Comparison of ENCODE assay signal across 20 cellular contexts in the genomic region with DNA sequence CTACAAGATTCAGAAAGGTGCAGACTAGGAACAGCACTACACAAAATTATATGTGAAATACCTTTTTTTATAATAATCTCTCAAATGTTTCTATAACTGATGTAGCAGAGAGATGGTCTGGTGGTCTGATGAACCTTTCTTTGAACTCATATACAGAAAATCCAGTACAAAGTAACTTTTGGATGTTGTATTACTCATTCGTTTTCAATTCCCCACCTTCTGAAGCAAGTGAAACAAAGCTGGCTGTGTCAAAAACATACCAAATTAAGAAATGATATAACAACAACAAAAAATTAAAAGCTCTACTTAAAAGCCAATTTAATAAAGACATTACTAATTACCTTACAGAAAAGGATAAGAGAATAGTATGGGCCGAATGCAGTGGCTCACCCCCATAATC. TPM values are rescaled to one million over a fixed set of nuclear protein-coding genes. Genes with fewer than 3 reads are reported as not detected.
A peak's percentile ranks its signal among the peaks of the same experiment; 100 is the strongest.
DNase-seq lines count a peak whose midpoint lies in the region; ATAC-seq, FAIRE-seq and TF ChIP-seq lines count a peak whose summit lies in the region.
"Had no signal": no experiment of that assay in that cellular context is flagged by ENCODE, and none has a peak within 500 bp of the region (broad histone marks: within the 10 kb centered on the region; RNA-seq: fewer than 3 reads in every experiment).

No MANE protein-coding gene starts in this region.

- ATAC-seq in GM18511 (IDR thresholded peaks at IDR 0.05; ENCODE audit: unreplicated experiment) (peak; percentile 54), HG02610 (IDR thresholded peaks at IDR 0.05; ENCODE audit: unreplicated experiment) (peak; percentile 62), GM12878 (peak; percentile 74)

- no peaks in the 10 kb centered on the region for H3K9me3 ChIP-seq in GM12878 (replicated peaks; ENCODE audit: control insufficient read depth, insufficient read depth, low read length)
- H3K9me3 ChIP-seq in breast epithelium = no peaks in the 10 kb centered on the region
- no peaks in the 10 kb centered on the region for H3K9me3 ChIP-seq in ascending aorta
- H3K9me3 ChIP-seq: BE2C had no signal

- H4K20me1 ChIP-seq in GM12878 (ENCODE audit: control insufficient read depth, insufficient read depth) = no peaks in the 10 kb centered on the region

- H3K4me1 ChIP-seq in GM12878 (ENCODE audit: control insufficient read depth, insufficient read depth, low read length) (peaks cover 22% of the 10 kb centered on the region), breast epithelium (no peaks in the 10 kb centered on the region), ascending aorta (no peaks in the 10 kb centered on the region)

- no TSS peak for BruUV-seq in GM12878 (replicated peaks; lab: Mats Ljungman, UMichigan)

- no peak for FAIRE-seq in GM12878 (lab: Jason Lieb, UNC)
- FAIRE-seq: A204.1, G401.6, H1 had no signal

- peaks cover 71% of the 10 kb centered on the region for H3K79me2 ChIP-seq in GM12878 (ENCODE audit: control insufficient read depth, insufficient read depth, low read length)

- in situ Hi-C loops in GM12878 (cut with MboI) = no loop called here

- CTCF ChIA-PET in GM12878 (lab: Yijun Ruan, JAX) = interaction anchor here (0.6 to 1.1 kb wide), 4 partner anchors 8 to 83 kb away, joined by 3 read pairs; no protein-coding TSS in a partner anchor

- peak overlapping the region; percentile 60 for H3K27ac ChIP-seq in GM12878 (ENCODE audit: control insufficient read depth, insufficient read depth)
- H3K27ac ChIP-seq in breast epithelium = no peak overlapping the region
- no peak overlapping the region for H3K27ac ChIP-seq in ascending aorta
- H3K27ac ChIP-seq: HL-60, KMS-11 had no signal

- TF ChIP-seq CTCF in GM12878 (IDR thresholded peaks at IDR 0.05 in 2 of 3, conservative IDR thresholded peaks at IDR 0.05 in 1 of 3; ENCODE audit: control insufficient read depth in 2 of 3, extremely low read depth in 1 of 3, insufficient read depth in 1 of 3, low read depth in 3 of 3, low read length in 3 of 3) = no peak
- TF ChIP-seq CTCF in breast epithelium (IDR thresholded peaks at IDR 0.05) = no peak
- TF ChIP-seq CTCF in ascending aorta (IDR thresholded peaks at IDR 0.05) = no peak

- H3K9ac ChIP-seq in GM12878 (ENCODE audit: control insufficient read depth, insufficient read depth, low read length) = no peak overlapping the region
- H3K9ac ChIP-seq: KMS-11 had no signal

- TF ChIP-seq POLR2A in GM12878 (IDR thresholded peaks at IDR 0.05; ENCODE audit: low read depth, low read length) (no peak), breast epithelium (IDR thresholded peaks at IDR 0.05) (no peak)

- DNase-seq in GM12878 (ENCODE audit: low read depth, low spot score) = no peak
- no peak for DNase-seq in breast epithelium (ENCODE audit: low spot score in 2 of 2)
- no peak for DNase-seq in DMS53 (lab: John Stamatoyannopoulos, UW)
- DNase-seq in ascending aorta (ENCODE audit: low spot score in 2 of 2) = no peak
- no peak for DNase-seq in NCI-H2171 (lab: John Stamatoyannopoulos, UW)
- DNase-seq: ACHN; BE2C; C1 segment of cervical spinal cord; CD4-positive, CD25-positive, alpha-beta regulatory T cell; CD8-positive, alpha-beta memory T cell; COR-L47; DMS 273 treated with DMSO at 0.1 percent for 48 hours; H9 had no signal

- no peak for TF ChIP-seq RAD21 in GM12878 (IDR thresholded peaks at IDR 0.05; ENCODE audit: insufficient read depth, low read depth, low read length)

- no peak overlapping the region for H3K4me2 ChIP-seq in GM12878 (ENCODE audit: control insufficient read depth, insufficient read depth)
- H3K4me2 ChIP-seq: KMS-11 had no signal

- H3K27me3 ChIP-seq in GM12878 (replicated peaks in 1 of 2; ENCODE audit: control insufficient read depth in 2 of 2, insufficient read depth in 2 of 2, low read length in 1 of 2) (no peaks in the 10 kb centered on the region), breast epithelium (no peaks in the 10 kb centered on the region), ascending aorta (no peaks in the 10 kb centered on the region)
- H3K27me3 ChIP-seq: BE2C had no signal

- H3K4me3 ChIP-seq in GM12878 = no peak overlapping the region
- H3K4me3 ChIP-seq in breast epithelium = no peak overlapping the region
- H3K4me3 ChIP-seq in ascending aorta = no peak overlapping the region

- RAD21 ChIA-PET in GM12878 (lab: Charles Lee; ENCODE audit: unreplicated experiment) = interaction anchor here (1.0 to 1.4 kb wide), 3 partner anchors 26 to 67 kb away, joined by 3 to 4 read pairs (median 3); partner anchors contain the start of gene DPY30

- peaks cover 0 to 6% of the 10 kb centered on the region in 2 experiments; a peak in 2 of 4 replicates for H3K36me3 ChIP-seq in GM12878 (ENCODE audit: control insufficient read depth in 2 of 2, insufficient read depth in 2 of 2, low read length in 1 of 2)
- H3K36me3 ChIP-seq in breast epithelium = no peaks in the 10 kb centered on the region
- H3K36me3 ChIP-seq in ascending aorta = no peaks in the 10 kb centered on the region

- WGBS in GM12878 (ENCODE audit: insufficient coverage, insufficient replicate concordance, low lambda C conversion rate, missing lambda C conversion rate) = 61% methylated on average over 2 of the region's 2 CpGs

- POLR2A ChIA-PET in GM12878 (lab: Charles Lee) = interaction anchor here (0.9 to 1.3 kb wide), 2 partner anchors 12 to 20 kb away, joined by 3 to 4 read pairs; no protein-coding TSS in a partner anchor

- no peak for TF ChIP-seq EP300 in GM12878 (IDR thresholded peaks at IDR 0.05; ENCODE audit: borderline replicate concordance in 1 of 2, control insufficient read depth in 1 of 2, low read depth in 2 of 2, low read length in 2 of 2)

- intact Hi-C loops in GM12878 (cut with micrococcal nuclease; ENCODE audit: unreplicated experiment) (no loop called here), breast epithelium (cut with DNase I; ENCODE audit: low total_unique reads) (no loop called here), ascending aorta (cut with DNase I) (no loop called here)

- no peak overlapping the region for H2AFZ ChIP-seq in GM12878 (ENCODE audit: control insufficient read depth, low read depth, low read length)

- SMC1A ChIA-PET in GM12878 (lab: Charles Lee; ENCODE audit: uncharacterized antibody, unreplicated experiment) = interaction anchor here (0.8 to 2.5 kb wide), 10 partner anchors 9 to 91 kb away, joined by 3 to 12 read pairs (median 5); partner anchors contain the start of gene SPAST

TF ChIP-seq in GM12878, 131 proteins besides CTCF, POLR2A, EP300 and RAD21 (continues in another document):
- TF ChIP-seq MAX (IDR thresholded peaks at IDR 0.05; ENCODE audit: low read depth, low read length) = no peak
- TF ChIP-seq IKZF1 (conservative IDR thresholded peaks at IDR 0.05) = no peak
- TF ChIP-seq, protein P1, sequence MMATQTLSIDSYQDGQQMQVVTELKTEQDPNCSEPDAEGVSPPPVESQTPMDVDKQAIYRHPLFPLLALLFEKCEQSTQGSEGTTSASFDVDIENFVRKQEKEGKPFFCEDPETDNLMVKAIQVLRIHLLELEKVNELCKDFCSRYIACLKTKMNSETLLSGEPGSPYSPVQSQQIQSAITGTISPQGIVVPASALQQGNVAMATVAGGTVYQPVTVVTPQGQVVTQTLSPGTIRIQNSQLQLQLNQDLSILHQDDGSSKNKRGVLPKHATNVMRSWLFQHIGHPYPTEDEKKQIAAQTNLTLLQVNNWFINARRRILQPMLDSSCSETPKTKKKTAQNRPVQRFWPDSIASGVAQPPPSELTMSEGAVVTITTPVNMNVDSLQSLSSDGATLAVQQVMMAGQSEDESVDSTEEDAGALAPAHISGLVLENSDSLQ (IDR thresholded peaks at IDR 0.05) = no peak
- TF ChIP-seq JUNB (IDR thresholded peaks at IDR 0.05) = peak; percentile 65
- peak; percentile 31; the same call in 1 of the 2 replicates for TF ChIP-seq DPF2 (IDR thresholded peaks at IDR 0.05)
- TF ChIP-seq ZNF217 (IDR thresholded peaks at IDR 0.05) = no peak
- TF ChIP-seq, protein P2, sequence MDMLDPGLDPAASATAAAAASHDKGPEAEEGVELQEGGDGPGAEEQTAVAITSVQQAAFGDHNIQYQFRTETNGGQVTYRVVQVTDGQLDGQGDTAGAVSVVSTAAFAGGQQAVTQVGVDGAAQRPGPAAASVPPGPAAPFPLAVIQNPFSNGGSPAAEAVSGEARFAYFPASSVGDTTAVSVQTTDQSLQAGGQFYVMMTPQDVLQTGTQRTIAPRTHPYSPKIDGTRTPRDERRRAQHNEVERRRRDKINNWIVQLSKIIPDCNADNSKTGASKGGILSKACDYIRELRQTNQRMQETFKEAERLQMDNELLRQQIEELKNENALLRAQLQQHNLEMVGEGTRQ (IDR thresholded peaks at IDR 0.05; ENCODE audit: borderline replicate concordance, low read depth, low read length) = no peak
- no peak for TF ChIP-seq HDAC2 (IDR thresholded peaks at IDR 0.05)
- TF ChIP-seq CREM (IDR thresholded peaks at IDR 0.05; ENCODE audit: low read depth) = no peak

RNA-seq across cellular contexts. Expression of gene MEMO1, which starts 38.7 kb away (rescaled TPM):
- 61.0 and 68.9 TPM in 2 replicates for total RNA-seq in GM12878 (2013; cell fraction: nucleolus; rRNA removed)
- 39.5 and 39.8 TPM in 2 replicates for total RNA-seq in GM12878 (2014; rRNA removed)
- total RNA-seq in GM12878 (2014; rRNA removed; fragmentation: Illumina TruSeq; extraction: Trizol) = 62.6 and 66.1 TPM in 2 replicates
- total RNA-seq in GM12878 (2021) = 66.7 and 68.4 TPM in 2 replicates
- 37.4 TPM for polyA plus RNA-seq in GM12878 (2011; ENCODE audit: low read depth)
- 79.6 and 91.7 TPM in 2 replicates for polyA plus RNA-seq in GM12878 (2011; rRNA removed)
- polyA plus RNA-seq in GM12878 (2011; cell fraction: cytosol; rRNA removed) = 37.9 and 50.4 TPM in 2 replicates
- polyA plus RNA-seq in GM12878 (2011; cell fraction: nucleus; rRNA removed) = 44.6 and 47.1 TPM in 2 replicates
- 42.1 and 51.1 TPM in 2 replicates for polyA plus RNA-seq in GM12878 (2012)
- 67.7 and 70.4 TPM in 2 replicates for polyA plus RNA-seq in GM12878 (2014; fragmentation: Illumina TruSeq; extraction: Trizol)
- polyA plus RNA-seq in GM12878 (2014; fragmentation: Nextera tagmentation; extraction: Ambion mirVana) = 10 to 100 TPM; 73.9 to 99.1 TPM
- 69.6 and 74.9 TPM in 2 replicates for polyA plus RNA-seq in GM12878 (2014; rRNA removed)
- polyA plus RNA-seq in GM12878 (2016; fragmentation: Nextera tagmentation; extraction: Ambion mirVana) = 10 to 100 TPM; 68.2 to 79.9 TPM
- 58.7 and 61.4 TPM in 2 replicates for polyA minus RNA-seq in GM12878 (2011; rRNA and poly(A)+ RNA removed)
- 21.1 and 23.0 TPM in 2 replicates for polyA minus RNA-seq in GM12878 (2011; cell fraction: cytosol; rRNA and poly(A)+ RNA removed)
- polyA minus RNA-seq in GM12878 (2011; cell fraction: nucleus; rRNA and poly(A)+ RNA removed) = 24.7 and 40.9 TPM in 2 replicates
- total RNA-seq in breast epithelium = 10 to 100 TPM; 26.1 to 28.8 (median 26.1) TPM
- 4.6 TPM for total RNA-seq in ascending aorta
